Comparison of ENCODE assay signal across 27 cellular contexts in genomic region chr6:25157183-25157582, GRCh38.
"Had no signal": no experiment of that assay in that cellular context is flagged by ENCODE, and none has a peak within 500 bp of the region (broad histone marks: within the 10 kb centered on the region; RNA-seq: fewer than 3 reads in every experiment).

No MANE protein-coding gene starts in this region.

- H3K36me3 ChIP-seq: esophagus squamous epithelium, heart right ventricle, neural progenitor cell, right lobe of liver had no signal

- H3K36me3 Mint-ChIP-seq: neural progenitor cell, type B pancreatic cell had no signal

- H3K4me1 Mint-ChIP-seq: nephron, neural progenitor cell had no signal

- H3K27ac Mint-ChIP-seq: effector memory CD8-positive, alpha-beta T cell; naive thymus-derived CD4-positive, alpha-beta T cell; nephron; neural progenitor cell; progenitor cell of endocrine pancreas; stimulated activated naive CD8-positive, alpha-beta T cell treated with anti-CD3 and anti-CD28 coated beads, Interleukin-15, amount 100 ng/mL, for 72 hours; type B pancreatic cell had no signal

- H3K9me3 ChIP-seq: right lobe of liver, testis had no signal

- DNase-seq: cortex of kidney; effector memory CD8-positive, alpha-beta T cell; esophagus squamous epithelium; foreskin melanocyte; glutamatergic neuron; heart right ventricle; hippocampal formation; left cardiac atrium; left lung; mammary epithelial cell; mesendoderm; midbrain; naive thymus-derived CD4-positive, alpha-beta T cell; right lobe of liver; small intestine; stimulated activated CD4-positive, alpha-beta T cell treated with anti-CD3 and anti-CD28 coated beads, Interleukin-1b, Interleukin-23, amount 100 ng/mL, for 48 hours; stimulated activated CD4-positive, alpha-beta T cell treated with anti-CD3 and anti-CD28 coated beads, Interleukin-4, amount 100 ng/mL, for 1 hour; stimulated activated CD8-positive, alpha-beta memory T cell treated with anti-CD3 and anti-CD28 coated beads, Interleukin-4, amount 100 ng/mL, for 48 hours; stimulated activated naive CD4-positive, alpha-beta T cell; stimulated activated naive CD8-positive, alpha-beta T cell treated with anti-CD3 and anti-CD28 coated beads, Interleukin-15, amount 100 ng/mL, for 72 hours; testis; tibial artery had no signal

- H3K27me3 Mint-ChIP-seq: stimulated activated naive CD8-positive, alpha-beta T cell treated with anti-CD3 and anti-CD28 coated beads, Interleukin-15, amount 100 ng/mL, for 72 hours had no signal

- H3K4me3 Mint-ChIP-seq: effector memory CD8-positive, alpha-beta T cell; nephron; neural progenitor cell; stimulated activated naive CD8-positive, alpha-beta T cell treated with anti-CD3 and anti-CD28 coated beads, Interleukin-15, amount 100 ng/mL, for 72 hours; type B pancreatic cell had no signal

- H3K4me3 ChIP-seq: esophagus squamous epithelium, heart right ventricle, left lung, neural progenitor cell, right lobe of liver, testis, tibial artery had no signal

- H3K4me1 ChIP-seq: heart right ventricle, parathyroid adenoma, right lobe of liver, testis, tibial artery had no signal

- H3K27me3 ChIP-seq: esophagus squamous epithelium, heart right ventricle, left lung, neural progenitor cell, right lobe of liver, testis, tibial artery had no signal

- H3K27ac ChIP-seq: esophagus squamous epithelium, heart right ventricle, left lung, neural progenitor cell, parathyroid adenoma, right lobe of liver, testis, tibial artery had no signal
